Comparison of ENCODE assay signal across 8 cellular contexts in the genomic region with DNA sequence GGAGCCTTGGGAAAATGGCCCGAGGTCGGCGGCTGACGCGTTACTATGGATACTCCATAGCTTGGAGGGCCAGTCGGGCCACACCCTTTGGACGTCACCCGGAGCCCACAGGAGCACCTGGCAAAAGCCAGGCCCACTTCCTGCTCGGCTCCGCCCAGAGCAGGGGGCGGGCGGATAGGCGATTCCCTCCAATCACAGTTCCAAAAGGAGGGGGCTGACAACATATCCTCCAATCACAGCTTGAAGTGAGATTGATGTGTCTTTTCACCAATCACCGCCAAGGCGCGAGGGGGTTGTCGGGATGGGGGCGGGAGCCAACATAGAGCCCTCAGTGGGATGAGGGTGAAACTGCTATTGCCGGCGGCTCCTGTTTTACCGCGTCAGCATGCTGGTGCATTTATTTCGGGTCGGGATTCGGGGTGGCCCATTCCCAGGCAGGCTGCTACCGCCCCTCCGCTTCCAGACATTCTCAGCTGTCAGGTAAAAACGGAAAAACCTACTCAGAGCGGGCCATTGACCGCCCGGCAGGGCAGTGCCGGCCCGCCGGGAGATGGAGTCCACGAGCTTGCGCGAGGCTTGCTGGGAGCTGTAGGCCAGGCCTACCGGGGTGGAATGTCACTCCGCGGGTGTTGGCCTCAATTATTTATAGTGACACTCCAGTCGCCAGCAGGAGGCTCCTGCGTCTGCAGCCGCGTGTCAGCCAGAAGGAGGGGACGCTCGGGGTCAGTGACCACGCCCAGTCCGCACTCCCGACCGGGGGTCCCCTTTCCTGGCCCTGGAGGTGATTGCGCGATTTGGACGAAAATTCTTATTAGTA. TPM values are rescaled to one million over a fixed set of nuclear protein-coding genes. Genes with fewer than 3 reads are reported as not detected.
DNase-seq lines count a peak whose midpoint lies in the region; ATAC-seq and TF ChIP-seq lines count a peak whose summit lies in the region.

Gene ABCB8, plus strand, starts transcription at position 320 of the 817 bp plus-strand sequence. Its CDS starts 66 bp downstream, at position 386.

- CTCF ChIA-PET in RWPE1 (lab: Yijun Ruan, JAX): interaction anchor here (0.6 to 1.2 kb wide), 3 partner anchors 19 to 82 kb away, joined by 3 to 4 read pairs (median 3); no protein-coding TSS in a partner anchor
- CTCF ChIA-PET in naive thymus-derived CD4-positive, alpha-beta T cell (lab: Charles Lee): interaction anchor here (0.6 to 2.1 kb wide), 10 partner anchors 10 to 79 kb away, joined by 3 to 12 read pairs (median 3); no protein-coding TSS in a partner anchor

- TF ChIP-seq CTCF in LNCaP clone FGC (IDR thresholded peaks at IDR 0.05; ENCODE audit: control insufficient read depth, extremely low read depth, insufficient read depth) (peak; percentile 69), RWPE1 (conservative IDR thresholded peaks at IDR 0.05; ENCODE audit: low read depth) (peak; percentile 62)

- H3K36me3 ChIP-seq in naive thymus-derived CD4-positive, alpha-beta T cell (ENCODE audit: control insufficient read depth in 2 of 3, insufficient read depth in 3 of 3, low read length in 3 of 3): peaks cover 0 to 20% (median 0%) of the 10 kb centered on the region in 3 experiments

- H3K4me3 ChIP-seq in LNCaP clone FGC (ENCODE audit: low read depth, low read length): peak within 1 kb of the TSS; percentile 94
- peak within 1 kb of the TSS; percentile 78 for H3K4me3 ChIP-seq in naive thymus-derived CD4-positive, alpha-beta T cell (ENCODE audit: low read length)

- peaks cover 6% of the 10 kb centered on the region in 2 donors for H3K4me1 ChIP-seq in naive thymus-derived CD4-positive, alpha-beta T cell (ENCODE audit: control insufficient read depth in 2 of 2, insufficient read depth in 2 of 2, low read length in 2 of 2)

- peaks cover 17% of the 10 kb centered on the region for H3K36me3 Mint-ChIP-seq in activated T-helper 17 cell treated with anti-CD3 and anti-CD28 coated beads, Interleukin-2, amount 50 U/mL, for 72 hours (ENCODE audit: low read depth)
- H3K36me3 Mint-ChIP-seq in naive thymus-derived CD4-positive, alpha-beta T cell: peaks cover 0 to 11% (median 0%) of the 10 kb centered on the region in 5 donors
- H3K36me3 Mint-ChIP-seq in stimulated activated naive B cell treated with anti-CD40 and anti-IgM and Interleukin-4, amounts not matched to agents 10 μg/mL and 1 μg/mL and 100 μg/mL, for 72 hours: peaks cover 10 to 14% of the 10 kb centered on the region in 2 donors

- POLR2A ChIA-PET in RWPE1 (lab: Yijun Ruan, JAX; ENCODE audit: low non-redundant PET): interaction anchor here (0.5 to 0.7 kb wide), 3 partner anchors 14 to 1346 kb away, joined by 3 to 5 read pairs (median 3); no protein-coding TSS in a partner anchor
- POLR2A ChIA-PET in naive thymus-derived CD4-positive, alpha-beta T cell (lab: Charles Lee): interaction anchor here (0.6 to 1.8 kb wide), 18 partner anchors 9 to 80 kb away, joined by 3 to 28 read pairs (median 6); partner anchors contain the start of genes CDK5, FASTK, SLC4A2 and TMUB1

- peak; percentile 95 for ATAC-seq in activated T-helper 17 cell treated with anti-CD3 and anti-CD28 coated beads, Interleukin-2, amount 50 U/mL, for 72 hours (replicated peaks)
- ATAC-seq in naive thymus-derived CD4-positive, alpha-beta T cell: peak; percentile 94
- peak; percentile 94 for ATAC-seq in stimulated activated naive B cell treated with anti-CD40 and anti-IgM and Interleukin-4, amounts not matched to agents 10 μg/mL and 1 μg/mL and 100 μg/mL, for 72 hours (replicated peaks)

- no peaks in the 10 kb centered on the region for H3K9me3 ChIP-seq in naive thymus-derived CD4-positive, alpha-beta T cell (ENCODE audit: control insufficient read depth in 2 of 3, low read length in 3 of 3)

- peak within 1 kb of the TSS; percentile 97 for H3K27ac Mint-ChIP-seq in activated T-helper 17 cell treated with anti-CD3 and anti-CD28 coated beads, Interleukin-2, amount 50 U/mL, for 72 hours
- peak within 1 kb of the TSS; percentile 95 to 100 (median 99) for H3K27ac Mint-ChIP-seq in naive thymus-derived CD4-positive, alpha-beta T cell
- peak within 1 kb of the TSS; percentile 97 for H3K27ac Mint-ChIP-seq in stimulated activated naive B cell treated with anti-CD40 and anti-IgM and Interleukin-4, amounts not matched to agents 10 μg/mL and 1 μg/mL and 100 μg/mL, for 72 hours

- intact Hi-C loops in naive thymus-derived CD4-positive, alpha-beta T cell (cut with micrococcal nuclease): loop anchor here (1.0 to 10.0 kb wide), 14 partner anchors 10 to 1902 kb away; partner anchors contain the start of genes ABCF2 (in 2 of the 2), FASTK (in 2 of the 2), NUB1 (in 2 of the 2) and ACTR3C (in 1 of the 2)

- peak within 1 kb of the TSS; percentile 94 for H3K4me3 Mint-ChIP-seq in activated T-helper 17 cell treated with anti-CD3 and anti-CD28 coated beads, Interleukin-2, amount 50 U/mL, for 72 hours
- peak within 1 kb of the TSS; percentile 83 to 98 (median 92) for H3K4me3 Mint-ChIP-seq in naive thymus-derived CD4-positive, alpha-beta T cell
- H3K4me3 Mint-ChIP-seq in stimulated activated naive B cell treated with anti-CD40 and anti-IgM and Interleukin-4, amounts not matched to agents 10 μg/mL and 1 μg/mL and 100 μg/mL, for 72 hours: peak within 1 kb of the TSS; percentile 92 to 98

- H3K27me3 ChIP-seq in naive thymus-derived CD4-positive, alpha-beta T cell (ENCODE audit: control insufficient read depth in 2 of 2, insufficient read depth in 2 of 2, low read length in 2 of 2): no peaks in the 10 kb centered on the region

- H3K4me1 Mint-ChIP-seq in activated T-helper 17 cell treated with anti-CD3 and anti-CD28 coated beads, Interleukin-2, amount 50 U/mL, for 72 hours: peaks cover 11% of the 10 kb centered on the region
- peaks cover 20 to 40% (median 29%) of the 10 kb centered on the region in 7 donors for H3K4me1 Mint-ChIP-seq in naive thymus-derived CD4-positive, alpha-beta T cell
- H3K4me1 Mint-ChIP-seq in stimulated activated naive B cell treated with anti-CD40 and anti-IgM and Interleukin-4, amounts not matched to agents 10 μg/mL and 1 μg/mL and 100 μg/mL, for 72 hours: peaks cover 17 to 29% of the 10 kb centered on the region in 2 donors

- H3K27me3 Mint-ChIP-seq in activated T-helper 17 cell treated with anti-CD3 and anti-CD28 coated beads, Interleukin-2, amount 50 U/mL, for 72 hours: no peaks in the 10 kb centered on the region
- peaks cover 0 to 6% (median 0%) of the 10 kb centered on the region in 5 donors for H3K27me3 Mint-ChIP-seq in naive thymus-derived CD4-positive, alpha-beta T cell
- peaks cover 10 to 16% of the 10 kb centered on the region in 2 donors for H3K27me3 Mint-ChIP-seq in stimulated activated naive B cell treated with anti-CD40 and anti-IgM and Interleukin-4, amounts not matched to agents 10 μg/mL and 1 μg/mL and 100 μg/mL, for 72 hours

- H3K27ac ChIP-seq in RWPE1: peak within 1 kb of the TSS; percentile 84
- H3K27ac ChIP-seq in naive thymus-derived CD4-positive, alpha-beta T cell (ENCODE audit: low read depth, low read length): peak within 1 kb of the TSS; percentile 94

- no peaks in the 10 kb centered on the region for H3K9me3 Mint-ChIP-seq in activated T-helper 17 cell treated with anti-CD3 and anti-CD28 coated beads, Interleukin-2, amount 50 U/mL, for 72 hours
- no peaks in the 10 kb centered on the region for H3K9me3 Mint-ChIP-seq in naive thymus-derived CD4-positive, alpha-beta T cell
- H3K9me3 Mint-ChIP-seq in stimulated activated naive B cell treated with anti-CD40 and anti-IgM and Interleukin-4, amounts not matched to agents 10 μg/mL and 1 μg/mL and 100 μg/mL, for 72 hours: no peaks in the 10 kb centered on the region

- peak; percentile 98 for DNase-seq in ELR (ENCODE audit: low read depth)
- DNase-seq in H4 (ENCODE audit: low spot score): peak; percentile 99
- DNase-seq in LNCaP clone FGC (ENCODE audit: low read depth): peak; percentile 99
- peak; percentile 100 for DNase-seq in RWPE1 (ENCODE audit: low spot score)
- peak; percentile 98 for DNase-seq in fibroblast of gingiva (ENCODE audit: low read depth)
- DNase-seq in naive thymus-derived CD4-positive, alpha-beta T cell: peak; percentile 89 to 100 (median 99)
- peak; percentile 99 for DNase-seq in stimulated activated naive B cell treated with anti-CD40 and anti-IgM and Interleukin-4, amounts not matched to agents 10 μg/mL and 1 μg/mL and 100 μg/mL, for 72 hours

RNA-seq across cellular contexts. Expression of gene ABCB8, which starts in this region (rescaled TPM):
- total RNA-seq in H4 (2014; rRNA removed; shearing (Covaris generic)): 25.2 and 26.5 TPM in 2 replicates
- 10 to 100 TPM; 36.4 to 52.0 TPM for total RNA-seq in activated T-helper 17 cell treated with anti-CD3 and anti-CD28 coated beads, Interleukin-2, amount 50 U/mL, for 72 hours
- 10 to 100 TPM; 59.7 to 88.0 (median 76.6) TPM for total RNA-seq in naive thymus-derived CD4-positive, alpha-beta T cell
- polyA plus RNA-seq in naive thymus-derived CD4-positive, alpha-beta T cell: 10 to 100 TPM; 13.8 to 18.6 TPM

Comparison
In these comparisons a context has a peak if more than half of its experiments do, and no peak if none do; other contexts are left out.
1. Peak in every context shown above with its lines: DNase-seq, ATAC-seq, H3K4me3 ChIP-seq and H3K27ac ChIP-seq.